Comparison of ENCODE assay signal across 19 cellular contexts in the genomic region with DNA sequence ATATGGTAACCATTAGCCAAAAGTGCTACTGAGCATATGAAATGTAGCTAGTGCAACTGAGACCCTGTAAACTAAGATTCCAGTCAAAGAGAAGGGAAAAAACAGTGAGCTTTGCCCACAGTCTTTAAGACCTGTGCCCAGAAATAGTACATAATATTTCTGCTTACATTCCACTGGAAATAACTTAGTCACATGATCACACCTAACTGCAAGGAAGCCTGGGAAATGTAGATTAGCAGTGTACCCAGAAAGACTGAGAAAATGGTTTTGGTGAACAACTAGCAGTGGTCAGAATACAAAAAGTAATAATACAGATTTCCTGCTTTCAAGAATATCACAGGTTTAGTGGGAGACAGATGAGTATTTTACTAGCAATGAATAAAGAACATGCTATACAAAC.
"Had no signal": no experiment of that assay in that cellular context is flagged by ENCODE, and none has a peak within 500 bp of the region (broad histone marks: within the 10 kb centered on the region; RNA-seq: fewer than 3 reads in every experiment).

No MANE protein-coding gene starts in this region.

- H3K27ac ChIP-seq: breast epithelium, heart right ventricle, stomach, testis, upper lobe of right lung had no signal

- H3K9me3 ChIP-seq: gastroesophageal sphincter, stomach, testis, upper lobe of right lung had no signal

- H3K4me3 ChIP-seq: breast epithelium, gastroesophageal sphincter, heart right ventricle, lung, stomach, testis, upper lobe of right lung had no signal

- H3K27me3 ChIP-seq: breast epithelium, gastroesophageal sphincter, heart right ventricle, stomach, testis, upper lobe of right lung had no signal

- DNase-seq: activated CD4-positive, alpha-beta T cell treated with anti-CD3 and anti-CD28 coated beads for 4 hours; activated CD8-positive, alpha-beta T cell treated with anti-CD3 and anti-CD28 coated beads for 36 hours; activated gamma-delta T cell; activated naive CD8-positive, alpha-beta T cell treated with anti-CD3 and anti-CD28 coated beads for 36 hours; activated T-cell treated with anti-CD3 and anti-CD28 coated beads, Interleukin-2, amount 50 U/mL, for 4 hours; erythroblast; heart right ventricle; left colon; retina; small intestine; stomach; T-helper 2 cell; testis; upper lobe of right lung had no signal

- H3K36me3 ChIP-seq: breast epithelium, stomach, upper lobe of right lung had no signal

- ATAC-seq: activated CD8-positive, alpha-beta T cell treated with anti-CD3 and anti-CD28 coated beads for 36 hours; activated T-cell treated with anti-CD3 and anti-CD28 coated beads, Interleukin-2, amount 50 U/mL, for 4 hours; gastroesophageal sphincter; heart right ventricle; left colon; upper lobe of right lung; WTC11 had no signal

- FAIRE-seq: islet of Langerhans, small intestine had no signal
